In genomic region chr5:156634301-156634700, GRCh38 we compare ENCODE assay signal across 8 cellular contexts.
"Had no signal": no experiment of that assay in that cellular context is flagged by ENCODE, and none has a peak within 500 bp of the region (broad histone marks: within the 10 kb centered on the region; RNA-seq: fewer than 3 reads in every experiment).

No MANE protein-coding gene starts in this region.

- FAIRE-seq: G401.6, GM12878, GM12891, GM12892, GM18507, GM19239 had no signal

- ATAC-seq: GM12878 had no signal

- H3K4me3 ChIP-seq: GM12878 had no signal

- DNase-seq: GDM1, GF-D8 had no signal
